In the genomic region with DNA sequence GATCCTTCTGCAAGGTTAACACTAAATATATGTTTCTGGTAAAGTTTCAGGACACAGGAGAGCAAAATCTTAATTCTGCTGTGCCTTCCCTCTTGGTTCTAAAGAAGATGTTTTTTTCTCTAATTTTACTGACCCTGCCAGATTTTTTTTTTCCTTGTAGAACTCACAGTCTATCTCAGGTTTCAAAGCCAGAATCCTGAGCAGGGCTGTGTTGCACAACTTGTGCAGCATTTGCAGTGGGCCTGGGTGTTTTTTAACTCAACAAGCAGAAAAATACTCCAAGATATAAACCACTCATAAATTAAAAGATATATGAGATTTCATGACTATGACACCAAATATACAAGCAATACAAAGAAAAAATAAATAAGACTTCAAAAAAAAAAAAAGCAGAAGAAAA, we compare ENCODE assay signal across 20 cellular contexts.
"Had no signal": no experiment of that assay in that cellular context is flagged by ENCODE, and none has a peak within 500 bp of the region (broad histone marks: within the 10 kb centered on the region; RNA-seq: fewer than 3 reads in every experiment).

No MANE protein-coding gene starts in this region.

- H3K9me3 Mint-ChIP-seq: activated T-cell treated with anti-CD3 and anti-CD28 coated beads, Interleukin-2, amount 50 U/mL, for 24 hours; neural crest cell; T-helper 1 cell treated with Interleukin-12 subunit alpha and Interleukin-12 subunit beta and Interleukin-4 antibody, amounts not matched to agents 30 μg/mL and 1 μg/mL, for 36 hours; WTC11 had no signal

- H3K36me3 ChIP-seq: colonic mucosa had no signal

- H3K4me1 ChIP-seq: ascending aorta, colonic mucosa, heart left ventricle, sigmoid colon, spleen, upper lobe of left lung had no signal

- H3K9me3 ChIP-seq: ascending aorta, colonic mucosa, heart left ventricle, sigmoid colon, spleen, upper lobe of left lung had no signal

- H3K27ac Mint-ChIP-seq: activated T-cell treated with anti-CD3 and anti-CD28 coated beads, Interleukin-2, amount 50 U/mL, for 24 hours; T-helper 1 cell treated with Interleukin-12 subunit alpha and Interleukin-12 subunit beta and Interleukin-4 antibody, amounts not matched to agents 30 μg/mL and 1 μg/mL, for 36 hours; WTC11 had no signal

- H3K27me3 Mint-ChIP-seq: activated T-cell treated with anti-CD3 and anti-CD28 coated beads, Interleukin-2, amount 50 U/mL, for 24 hours had no signal

- H3K4me1 Mint-ChIP-seq: neural crest cell, WTC11 had no signal

- H3K4me3 ChIP-seq: ascending aorta, colonic mucosa, heart left ventricle, sigmoid colon, spleen, upper lobe of left lung had no signal

- H3K27me3 ChIP-seq: ascending aorta, colonic mucosa, heart left ventricle, sigmoid colon, spleen, upper lobe of left lung had no signal

- H3K4me3 Mint-ChIP-seq: activated T-cell treated with anti-CD3 and anti-CD28 coated beads, Interleukin-2, amount 50 U/mL, for 24 hours; neural crest cell; T-helper 1 cell treated with Interleukin-12 subunit alpha and Interleukin-12 subunit beta and Interleukin-4 antibody, amounts not matched to agents 30 μg/mL and 1 μg/mL, for 36 hours; WTC11 had no signal

- DNase-seq: activated naive CD4-positive, alpha-beta T cell treated with Interleukin-2 at 50 U/mL for 16 hours; activated T-cell treated with anti-CD3 and anti-CD28 coated beads, Interleukin-2, amount 50 U/mL, for 24 hours; central memory CD4-positive, alpha-beta T cell; colonic mucosa; heart left ventricle; islet precursor cell; left cardiac atrium; occipital lobe; retina; sigmoid colon; spleen; stimulated activated CD4-positive, alpha-beta T cell treated with anti-CD3 and anti-CD28 coated beads, Interleukin-4, amount 100 ng/mL, for 1 hour; stimulated activated naive CD4-positive, alpha-beta T cell; T1000; upper lobe of left lung had no signal

- H3K27ac ChIP-seq: ascending aorta, colonic mucosa, epithelial cell of prostate, heart left ventricle, sigmoid colon, spleen, upper lobe of left lung had no signal

- ATAC-seq: heart left ventricle, left cardiac atrium, WTC11 had no signal
